Comparison of ENCODE assay signal across 8 cellular contexts in the genomic region with DNA sequence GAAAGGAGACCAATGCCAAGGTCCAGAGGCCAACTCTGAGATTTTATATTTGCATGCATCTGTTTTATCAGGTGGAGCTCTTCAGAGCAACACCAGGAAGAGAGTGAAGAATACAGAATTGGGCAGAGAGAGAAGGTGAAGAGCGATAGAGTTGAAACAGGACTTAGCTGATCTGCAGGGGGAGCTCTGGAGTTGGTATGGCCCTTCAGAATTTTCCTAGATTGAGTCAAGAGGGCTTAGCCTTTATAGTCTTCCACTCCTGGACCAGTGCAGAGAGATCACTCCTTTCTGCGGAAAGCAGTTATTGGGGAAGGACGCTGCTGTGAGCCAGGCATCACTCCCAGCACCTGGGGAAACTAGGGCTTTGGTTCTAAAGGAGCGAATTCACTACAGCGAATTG.
A peak's percentile ranks its signal among the peaks of the same experiment; 100 is the strongest.
DNase-seq lines count a peak whose midpoint lies in the region; ATAC-seq and TF ChIP-seq lines count a peak whose summit lies in the region.
"Had no signal": no experiment of that assay in that cellular context is flagged by ENCODE, and none has a peak within 500 bp of the region (broad histone marks: within the 10 kb centered on the region; RNA-seq: fewer than 3 reads in every experiment).

No MANE protein-coding gene starts in this region.

- H3K36me3 ChIP-seq in MM.1S (replicated peaks; ENCODE audit: insufficient read depth, low read length) (no peaks in the 10 kb centered on the region), osteoblast (ENCODE audit: insufficient read depth, low read length) (no peaks in the 10 kb centered on the region), heart right ventricle (no peaks in the 10 kb centered on the region)

- no peaks in the 10 kb centered on the region for H3K27me3 ChIP-seq in MM.1S (replicated peaks; ENCODE audit: insufficient read depth, low read length)
- H3K27me3 ChIP-seq in osteoblast (ENCODE audit: insufficient read depth, low read length), result no peaks in the 10 kb centered on the region
- H3K27me3 ChIP-seq in heart right ventricle, result no peaks in the 10 kb centered on the region

- intact Hi-C loops in heart right ventricle (cut with DNase I), result no loop called here

- no peaks in the 10 kb centered on the region for H3F3A ChIP-seq in MM.1S (ENCODE audit: insufficient read depth, low read length)

- H3K4me1 ChIP-seq in MM.1S (ENCODE audit: low read length) (no peaks in the 10 kb centered on the region), osteoblast (ENCODE audit: insufficient read depth, low read length) (no peaks in the 10 kb centered on the region), heart right ventricle (no peaks in the 10 kb centered on the region)

- H3K9me2 ChIP-seq in MM.1S (replicated peaks; ENCODE audit: insufficient read depth, low read length), result no peaks in the 10 kb centered on the region

- H3K9me3 ChIP-seq in MM.1S (replicated peaks; ENCODE audit: insufficient read depth, low read length) (no peaks in the 10 kb centered on the region), osteoblast (ENCODE audit: low read depth, low read length) (no peaks in the 10 kb centered on the region), heart right ventricle (no peaks in the 10 kb centered on the region)

- H3K9ac ChIP-seq in MM.1S (ENCODE audit: low read length), result no peak overlapping the region

- H3K27ac ChIP-seq in MM.1S (ENCODE audit: low read length), result no peak overlapping the region
- H3K27ac ChIP-seq in osteoblast (ENCODE audit: low read depth, low read length), result no peak overlapping the region
- H3K27ac ChIP-seq in heart right ventricle, result no peak overlapping the region

- H2AFZ ChIP-seq in MM.1S (ENCODE audit: low read length), result no peak overlapping the region
- H2AFZ ChIP-seq in osteoblast (ENCODE audit: low read length), result no peak overlapping the region

- no peak for DNase-seq in MM.1S
- DNase-seq in cerebellar cortex (ENCODE audit: low spot score), result peak; percentile 13
- no peak for DNase-seq in osteoblast (ENCODE audit: insufficient read length, low spot score, missing footprints)
- DNase-seq in GM20000 (ENCODE audit: low spot score), result no peak
- no peak for DNase-seq in heart right ventricle
- DNase-seq: Right ventricle myocardium superior had no signal

- H3K79me2 ChIP-seq in MM.1S (ENCODE audit: low read length), result no peaks in the 10 kb centered on the region
- H3K79me2 ChIP-seq in osteoblast (ENCODE audit: insufficient read depth, low read length), result no peaks in the 10 kb centered on the region

- H3K4me3 ChIP-seq in MM.1S (ENCODE audit: low read length) (no peak overlapping the region), osteoblast (ENCODE audit: insufficient read depth, low read length) (no peak overlapping the region), heart right ventricle (no peak overlapping the region)

- no peak for ATAC-seq in GM18907 (IDR thresholded peaks at IDR 0.05; ENCODE audit: unreplicated experiment)
- ATAC-seq in heart right ventricle, result no peak

- 82 to 83% methylated on average over 5 of the region's 5 CpGs for WGBS in heart right ventricle, 2 donors

- TF ChIP-seq CTCF in GM12873 (IDR thresholded peaks at IDR 0.05; ENCODE audit: insufficient read depth, low read depth, low read length, missing control alignments) (peak; percentile 32), MM.1S (IDR thresholded peaks at IDR 0.05; ENCODE audit: low read length) (0 out of 2 replicates have a peak, but pooled peaks have one; percentile 18), osteoblast (IDR thresholded peaks at IDR 0.05; ENCODE audit: extremely low read depth, low read depth, low read length) (peak; percentile 33), GM20000 (IDR thresholded peaks at IDR 0.05; ENCODE audit: extremely low read depth, missing control alignments) (no peak), heart right ventricle (IDR thresholded peaks at IDR 0.05) (no peak)

- H3K4me2 ChIP-seq in MM.1S (ENCODE audit: low read depth, low read length) (no peak overlapping the region), osteoblast (ENCODE audit: insufficient read depth, low read length) (no peak overlapping the region)

- H4K20me1 ChIP-seq in MM.1S (ENCODE audit: insufficient read depth, low read length) (no peaks in the 10 kb centered on the region), osteoblast (ENCODE audit: insufficient read depth, low read length) (no peaks in the 10 kb centered on the region)

Comparison
In these comparisons a context has a peak if more than half of its experiments do, and no peak if none do; other contexts are left out.
1. CTCF ChIP-seq: peak in GM12873 (single experiment), MM.1S (single experiment) and osteoblast (single experiment); none in GM20000 (single experiment) and heart right ventricle (0 of 9).